Comparison of ENCODE assay signal across 8 cellular contexts in genomic region chr16:87492241-87492635, GRCh38. TPM values are rescaled to one million over a fixed set of nuclear protein-coding genes. Genes with fewer than 3 reads are reported as not detected.
A peak's percentile ranks its signal among the peaks of the same experiment; 100 is the strongest.
DNase-seq lines count a peak whose midpoint lies in the region; ATAC-seq and TF ChIP-seq lines count a peak whose summit lies in the region.

No MANE protein-coding gene starts in this region.

- no peak overlapping the region for H2BK5ac ChIP-seq in mesendoderm (ENCODE audit: low read length)

- H3K4me1 Mint-ChIP-seq in natural killer cell (peaks cover 49 to 76% of the 10 kb centered on the region in 2 donors), brain (peaks cover 58% of the 10 kb centered on the region)
- peaks cover 58 to 66% of the 10 kb centered on the region in 2 donors for H3K4me1 Mint-ChIP-seq in natural killer cell treated with Interleukin-12 subunit alpha and Interleukin-12 subunit beta and Interleukin-15 and Interleukin-18, amount 100 ng/mL, for 72 hours (ENCODE audit: low read depth in 2 of 2)

- H2AK5ac ChIP-seq in mesendoderm (ENCODE audit: low read length) = no peak overlapping the region

- H3K18ac ChIP-seq in mesendoderm (ENCODE audit: low read length) = peak overlapping the region; percentile 25

- H3K9ac ChIP-seq in mesendoderm (ENCODE audit: low read length) = peak overlapping the region; percentile 69

- intact Hi-C loops in natural killer cell (cut with micrococcal nuclease) = loop anchor here (10.0 kb wide), 3 partner anchors 97 to 363 kb away; partner anchors contain the start of genes KLHDC4 and MAP1LC3B
- intact Hi-C loops in aorta (cut with DNase I) = loop anchor here (2.0 to 5.0 kb wide), 2 partner anchors 49 to 50 kb away; no protein-coding TSS in a partner anchor

- H3K56ac ChIP-seq in mesendoderm (ENCODE audit: low read length) = peak overlapping the region; percentile 80

- no peaks in the 10 kb centered on the region for H3K4me1 ChIP-seq in mesendoderm (ENCODE audit: control insufficient read depth, low read depth, low read length)
- no peaks in the 10 kb centered on the region for H3K4me1 ChIP-seq in aorta (ENCODE audit: control insufficient read depth in 1 of 2, insufficient read depth in 2 of 2, low read length in 2 of 2)

- H3K4me3 ChIP-seq in mesendoderm (ENCODE audit: low read length) (no peak overlapping the region), aorta (ENCODE audit: low read length in 2 of 2) (peak overlapping the region; percentile 38 to 85)

- no peaks in the 10 kb centered on the region for H3K9me3 Mint-ChIP-seq in natural killer cell
- H3K9me3 Mint-ChIP-seq in natural killer cell treated with Interleukin-12 subunit alpha and Interleukin-12 subunit beta and Interleukin-15 and Interleukin-18, amount 100 ng/mL, for 72 hours = no peaks in the 10 kb centered on the region
- peaks cover 0 to 7% (median 0%) of the 10 kb centered on the region in 5 experiments for H3K9me3 Mint-ChIP-seq in brain

- no peaks in the 10 kb centered on the region for H3K36me3 Mint-ChIP-seq in natural killer cell
- H3K36me3 Mint-ChIP-seq in natural killer cell treated with Interleukin-12 subunit alpha and Interleukin-12 subunit beta and Interleukin-15 and Interleukin-18, amount 100 ng/mL, for 72 hours = no peaks in the 10 kb centered on the region
- peaks cover 4% of the 10 kb centered on the region for H3K36me3 Mint-ChIP-seq in brain

- peaks cover 21% of the 10 kb centered on the region for H3K79me2 ChIP-seq in mesendoderm (ENCODE audit: control insufficient read depth, insufficient read depth, low read length)

- H3K79me1 ChIP-seq in mesendoderm (ENCODE audit: low read length) = no peaks in the 10 kb centered on the region

- no CpG with 5 or more reads among the region's 88 CpGs for WGBS in mesendoderm (ENCODE audit: extremely low coverage, insufficient coverage, low lambda C conversion rate)
- WGBS in aorta, 2 donors = 1% methylated on average over 88 of the region's 88 CpGs; no CpG with 5 or more reads in 1 of the 2 donors

- DNase-seq in natural killer cell = no peak
- DNase-seq in natural killer cell treated with Interleukin-12 subunit alpha and Interleukin-12 subunit beta and Interleukin-15 and Interleukin-18, amount 100 ng/mL, for 72 hours (ENCODE audit: low spot score) = no peak
- no peak for DNase-seq in mesendoderm
- no peak for DNase-seq in aorta
- no peak for DNase-seq in NOMO-1 treated with dmso at 0.1 percent for 144 hours (lab: John Stamatoyannopoulos, UW; ENCODE audit: unreplicated experiment)

- peak overlapping the region; percentile 49 for H3K4me2 ChIP-seq in mesendoderm (ENCODE audit: low read length)

- no peak overlapping the region for H4K8ac ChIP-seq in mesendoderm (ENCODE audit: low read depth, low read length)

- TF ChIP-seq CTCF in natural killer cell (IDR thresholded peaks at IDR 0.05) (no peak), brain (conservative IDR thresholded peaks at IDR 0.05) (no peak)

- H3K9me3 ChIP-seq in aorta (ENCODE audit: control insufficient read depth, low read length) = no peaks in the 10 kb centered on the region

- H3K4me3 Mint-ChIP-seq in natural killer cell (peak overlapping the region; percentile 78), brain (peak overlapping the region in 3 of 5 experiments; percentile 82 to 93 (median 90))
- no peak overlapping the region for H3K4me3 Mint-ChIP-seq in natural killer cell treated with Interleukin-12 subunit alpha and Interleukin-12 subunit beta and Interleukin-15 and Interleukin-18, amount 100 ng/mL, for 72 hours

- H3K27ac Mint-ChIP-seq in natural killer cell (no peak overlapping the region), brain (no peak overlapping the region)
- no peak overlapping the region for H3K27ac Mint-ChIP-seq in natural killer cell treated with Interleukin-12 subunit alpha and Interleukin-12 subunit beta and Interleukin-15 and Interleukin-18, amount 100 ng/mL, for 72 hours

- H3K27me3 ChIP-seq in mesendoderm (ENCODE audit: insufficient read depth, low read length, poor library complexity) (no peaks in the 10 kb centered on the region), aorta (ENCODE audit: control insufficient read depth in 1 of 2, insufficient read depth in 2 of 2, low read length in 1 of 2) (no peaks in the 10 kb centered on the region)

- no peak overlapping the region for H3K4ac ChIP-seq in mesendoderm (ENCODE audit: low read depth, low read length)

- ATAC-seq in natural killer cell (no peak), aorta (ENCODE audit: low FRiP score) (no peak), GM18505 (IDR thresholded peaks at IDR 0.05; ENCODE audit: unreplicated experiment) (no peak), GM18867 (IDR thresholded peaks at IDR 0.05; ENCODE audit: unreplicated experiment) (no peak)
- no peak for ATAC-seq in natural killer cell treated with Interleukin-12 subunit alpha and Interleukin-12 subunit beta and Interleukin-15 and Interleukin-18, amount 100 ng/mL, for 72 hours

- H2BK15ac ChIP-seq in mesendoderm (replicated peaks; ENCODE audit: low read depth) = no peak overlapping the region

- H3K27me3 Mint-ChIP-seq in natural killer cell (ENCODE audit: low read depth in 2 of 2) (no peaks in the 10 kb centered on the region), brain (peaks cover 10% of the 10 kb centered on the region)
- H3K27me3 Mint-ChIP-seq in natural killer cell treated with Interleukin-12 subunit alpha and Interleukin-12 subunit beta and Interleukin-15 and Interleukin-18, amount 100 ng/mL, for 72 hours = no peaks in the 10 kb centered on the region

- H2BK120ac ChIP-seq in mesendoderm (ENCODE audit: low read depth, low read length) = no peak overlapping the region

- peak overlapping the region; percentile 66 for H3K27ac ChIP-seq in mesendoderm (ENCODE audit: low read depth, low read length)
- H3K27ac ChIP-seq in aorta (ENCODE audit: low read depth in 1 of 2, low read length in 2 of 2) = peak overlapping the region in 1 of 2 donors; percentile 94

- H3K23ac ChIP-seq in mesendoderm (ENCODE audit: low read length) = no peak overlapping the region

- H3K36me3 ChIP-seq in mesendoderm (ENCODE audit: control insufficient read depth, insufficient read depth, low read length) (no peaks in the 10 kb centered on the region), aorta (ENCODE audit: control insufficient read depth in 1 of 2, insufficient read depth in 2 of 2, low read length in 1 of 2) (no peaks in the 10 kb centered on the region)

- TF ChIP-seq POLR2A in GM18505 (IDR thresholded peaks at IDR 0.05; ENCODE audit: borderline replicate concordance, extremely low read depth, insufficient read depth, insufficient read length) = no peak

- H4K5ac ChIP-seq in mesendoderm (ENCODE audit: low read length) = no peak overlapping the region

RNA-seq across cellular contexts. Expression of gene ZCCHC14, which starts 0.6 kb away (rescaled TPM):
- total RNA-seq in natural killer cell (10 to 100 TPM; 12.2 to 20.9 (median 19.2) TPM), aorta (10 to 100 TPM; 32.5 to 42.5 TPM)
- 10 to 100 TPM; 15.7 to 15.9 TPM for total RNA-seq in natural killer cell treated with Interleukin-12 subunit alpha and Interleukin-12 subunit beta and Interleukin-15 and Interleukin-18, amount 100 ng/mL, for 72 hours
- polyA plus RNA-seq in brain (ENCODE audit: insufficient read depth, low read depth, low replicate concordance) (22.2 TPM), aorta (10 to 100 TPM in 1 of 2 donors, 1 to 10 TPM in 1; 6.6 to 23.1 TPM)
- 13.4 TPM for polyA plus RNA-seq in mesendoderm (2013, experiment 1 of 2)
- polyA plus RNA-seq in mesendoderm (2013, experiment 2 of 2) = 13.1 TPM
